ENCODE assay signal across 1 cellular context in genomic region chr11:9569588-9570164, GRCh38.
TF ChIP-seq lines count a peak whose summit lies in the region.

No MANE protein-coding gene starts in this region.

TF ChIP-seq in HCT116, 20 proteins besides CTCF, POLR2A, EP300 and RAD21 (continued from another document):
- no peak for TF ChIP-seq ZBTB33 (IDR thresholded peaks at IDR 0.05; ENCODE audit: extremely low read depth, insufficient replicate concordance, low read length)
- no peak for TF ChIP-seq SIN3A (IDR thresholded peaks at IDR 0.05; ENCODE audit: low read depth)
